ENCODE assay signal across 15 cellular contexts in the genomic region with DNA sequence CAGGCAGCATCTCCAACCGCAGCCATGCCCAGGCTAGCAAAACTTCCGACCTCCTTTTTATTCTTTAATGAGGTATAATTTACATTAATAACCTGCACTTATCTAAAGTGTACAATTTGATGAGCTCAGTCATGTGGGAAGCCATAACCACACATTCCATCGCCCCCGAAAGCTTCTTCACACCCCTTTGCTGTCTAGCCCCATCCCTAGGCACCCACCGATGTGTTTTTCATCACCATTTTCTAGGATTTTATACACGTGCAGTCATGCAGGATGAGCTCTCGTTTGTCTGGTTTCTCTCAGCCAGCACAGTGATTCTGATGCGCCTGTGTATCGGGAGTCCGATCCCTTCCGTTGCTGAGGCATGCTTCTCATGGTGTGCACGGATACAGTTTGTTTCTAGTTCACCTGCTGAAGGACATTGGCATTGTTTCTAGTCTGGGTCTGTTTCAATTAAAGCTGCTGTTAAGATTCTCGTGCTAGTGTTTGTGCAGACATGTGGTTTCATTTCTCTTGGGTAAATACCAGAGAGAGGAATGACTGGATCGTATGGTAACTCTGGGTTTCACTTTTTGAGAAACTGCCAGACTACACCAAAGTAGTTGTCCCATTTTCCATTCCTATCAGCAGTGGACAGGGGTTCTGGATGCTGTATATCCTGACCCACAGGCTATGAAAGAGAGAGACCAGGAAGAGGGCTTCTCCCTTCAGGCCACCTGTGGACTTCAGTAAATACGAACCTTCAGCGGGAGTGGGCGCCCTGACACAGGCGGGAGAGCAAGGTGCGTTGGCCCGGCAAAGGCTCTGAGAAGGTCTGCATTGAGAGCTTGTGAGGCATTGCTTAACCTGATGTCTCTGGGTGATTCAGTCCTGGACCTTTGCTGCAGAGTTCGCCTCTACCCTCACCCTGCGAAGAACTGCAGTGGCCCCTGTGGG. TPM values are rescaled to one million over a fixed set of nuclear protein-coding genes. Genes with fewer than 3 reads are reported as not detected.
DNase-seq lines count a peak whose midpoint lies in the region; ATAC-seq and TF ChIP-seq lines count a peak whose summit lies in the region.
"Had no signal": no experiment of that assay in that cellular context is flagged by ENCODE, and none has a peak within 500 bp of the region (broad histone marks: within the 10 kb centered on the region; RNA-seq: fewer than 3 reads in every experiment).

No MANE protein-coding gene starts in this region.

- no peak for TF ChIP-seq CTCF in fibroblast of mammary gland (conservative IDR thresholded peaks at IDR 0.05; ENCODE audit: control insufficient read depth, insufficient read depth, low read depth, low read length)

- no peaks in the 10 kb centered on the region for H3K27me3 Mint-ChIP-seq in activated T-cell treated with anti-CD3 and anti-CD28 coated beads, Interleukin-2, amount 50 U/mL, for 72 hours (ENCODE audit: low read depth)
- no peaks in the 10 kb centered on the region for H3K27me3 Mint-ChIP-seq in activated CD4-positive, alpha-beta memory T cell treated with anti-CD3 and anti-CD28 coated beads for 36 hours
- H3K27me3 Mint-ChIP-seq in stimulated activated naive CD8-positive, alpha-beta T cell treated with anti-CD3 and anti-CD28 coated beads, Interleukin-15, amount 100 ng/mL, for 72 hours = no peaks in the 10 kb centered on the region

- peaks cover 61% of the 10 kb centered on the region for H3K4me1 Mint-ChIP-seq in activated T-cell treated with anti-CD3 and anti-CD28 coated beads, Interleukin-2, amount 50 U/mL, for 72 hours (ENCODE audit: low read depth)
- peaks cover 51% of the 10 kb centered on the region for H3K4me1 Mint-ChIP-seq in activated CD4-positive, alpha-beta memory T cell treated with anti-CD3 and anti-CD28 coated beads for 36 hours (ENCODE audit: low read depth)
- H3K4me1 Mint-ChIP-seq in stimulated activated naive CD8-positive, alpha-beta T cell treated with anti-CD3 and anti-CD28 coated beads, Interleukin-15, amount 100 ng/mL, for 72 hours = peaks cover 94% of the 10 kb centered on the region

- H3K4me3 Mint-ChIP-seq in activated T-cell treated with anti-CD3 and anti-CD28 coated beads, Interleukin-2, amount 50 U/mL, for 72 hours = peak overlapping the region; percentile 3 to 53
- no peak overlapping the region for H3K4me3 Mint-ChIP-seq in activated CD4-positive, alpha-beta memory T cell treated with anti-CD3 and anti-CD28 coated beads for 36 hours
- H3K4me3 Mint-ChIP-seq in stimulated activated naive CD8-positive, alpha-beta T cell treated with anti-CD3 and anti-CD28 coated beads, Interleukin-15, amount 100 ng/mL, for 72 hours = peak overlapping the region; percentile 59 to 69

- no peak overlapping the region for H3K4me3 ChIP-seq in fibroblast of mammary gland (ENCODE audit: control insufficient read depth, low read depth, low read length)
- H3K4me3 ChIP-seq: HAP-1 had no signal

- no peaks in the 10 kb centered on the region for H3K9me3 Mint-ChIP-seq in activated T-cell treated with anti-CD3 and anti-CD28 coated beads, Interleukin-2, amount 50 U/mL, for 72 hours
- H3K9me3 Mint-ChIP-seq in activated CD4-positive, alpha-beta memory T cell treated with anti-CD3 and anti-CD28 coated beads for 36 hours = no peaks in the 10 kb centered on the region
- no peaks in the 10 kb centered on the region for H3K9me3 Mint-ChIP-seq in stimulated activated naive CD8-positive, alpha-beta T cell treated with anti-CD3 and anti-CD28 coated beads, Interleukin-15, amount 100 ng/mL, for 72 hours

- DNase-seq in activated T-cell treated with anti-CD3 and anti-CD28 coated beads, Interleukin-2, amount 50 U/mL, for 72 hours = no peak
- DNase-seq in activated T-cell treated with anti-CD3 and anti-CD28 coated beads, Interleukin-2, amount 50 U/mL, for 1 hour = no peak
- peak; percentile 10 for DNase-seq in activated CD4-positive, alpha-beta memory T cell treated with anti-CD3 and anti-CD28 coated beads for 36 hours
- DNase-seq in fibroblast of mammary gland (ENCODE audit: low read depth) (peak; percentile 18), NCI-H1436 (lab: John Stamatoyannopoulos, UW) (no peak), NCI-H187 treated with DMSO at 0.1 percent for 48 hours (lab: John Stamatoyannopoulos, UW) (no peak), NCI-H82 (lab: John Stamatoyannopoulos, UW) (no peak)
- DNase-seq in stimulated activated naive CD8-positive, alpha-beta T cell treated with anti-CD3 and anti-CD28 coated beads, Interleukin-15, amount 100 ng/mL, for 72 hours = no peak
- DNase-seq: activated CD8-positive, alpha-beta memory T cell treated with anti-CD3 and anti-CD28 coated beads, Interleukin-2, amount 50 U/mL, for 4 hours; EL; midbrain; SHP77 treated with DMSO at 0.1 percent for 48 hours had no signal

- ATAC-seq in activated T-cell treated with anti-CD3 and anti-CD28 coated beads, Interleukin-2, amount 50 U/mL, for 72 hours (replicated peaks in 1 of 2) = peak in 1 of 2 donors; percentile 38
- ATAC-seq in stimulated activated naive CD8-positive, alpha-beta T cell treated with anti-CD3 and anti-CD28 coated beads, Interleukin-15, amount 100 ng/mL, for 72 hours = peak; percentile 41

- POLR2A ChIA-PET in activated CD4-positive, alpha-beta memory T cell treated with anti-CD3 and anti-CD28 coated beads for 36 hours (lab: Charles Lee) = interaction anchor here (0.8 kb wide), 1 partner anchor 17 kb away, joined by 3 read pairs; the partner anchor contains the start of gene FAM32A

- intact Hi-C loops in activated CD4-positive, alpha-beta memory T cell treated with anti-CD3 and anti-CD28 coated beads for 36 hours (cut with micrococcal nuclease) = no loop called here

- CTCF ChIA-PET in activated CD4-positive, alpha-beta memory T cell treated with anti-CD3 and anti-CD28 coated beads for 36 hours (lab: Charles Lee) = interaction anchor here (0.9 to 1.2 kb wide), 2 partner anchors 9 to 181 kb away, joined by 3 read pairs; no protein-coding TSS in a partner anchor

- H3K36me3 Mint-ChIP-seq in activated T-cell treated with anti-CD3 and anti-CD28 coated beads, Interleukin-2, amount 50 U/mL, for 72 hours (ENCODE audit: insufficient read depth in 2 of 2) = peaks cover 2 to 12% of the 10 kb centered on the region in 2 donors
- H3K36me3 Mint-ChIP-seq in activated CD4-positive, alpha-beta memory T cell treated with anti-CD3 and anti-CD28 coated beads for 36 hours = peaks cover 33% of the 10 kb centered on the region

- peak overlapping the region; percentile 2 for H3K27ac Mint-ChIP-seq in activated T-cell treated with anti-CD3 and anti-CD28 coated beads, Interleukin-2, amount 50 U/mL, for 72 hours
- peak overlapping the region; percentile 43 for H3K27ac Mint-ChIP-seq in activated CD4-positive, alpha-beta memory T cell treated with anti-CD3 and anti-CD28 coated beads for 36 hours
- H3K27ac Mint-ChIP-seq in stimulated activated naive CD8-positive, alpha-beta T cell treated with anti-CD3 and anti-CD28 coated beads, Interleukin-15, amount 100 ng/mL, for 72 hours = peak overlapping the region in 1 of 2 donors; percentile 35

RNA-seq across cellular contexts. Expression of gene AP1M1, which starts 4.9 kb away (rescaled TPM):
- 100 to 1,000 TPM; 112 TPM for total RNA-seq in activated T-cell treated with anti-CD3 and anti-CD28 coated beads, Interleukin-2, amount 50 U/mL, for 72 hours
- total RNA-seq in activated CD4-positive, alpha-beta memory T cell treated with anti-CD3 and anti-CD28 coated beads for 36 hours = 100 to 1,000 TPM; 100 to 113 TPM

RNA-seq across cellular contexts. Expression of gene FAM32A, which starts 17.4 kb away (rescaled TPM):
- 10 to 100 TPM; 47.0 to 49.5 TPM for total RNA-seq in activated T-cell treated with anti-CD3 and anti-CD28 coated beads, Interleukin-2, amount 50 U/mL, for 72 hours
- total RNA-seq in activated CD4-positive, alpha-beta memory T cell treated with anti-CD3 and anti-CD28 coated beads for 36 hours = 10 to 100 TPM; 43.8 to 44.3 TPM

RNA-seq across cellular contexts. Expression of gene CIB3, which starts 29.3 kb away (rescaled TPM):
- total RNA-seq in activated T-cell treated with anti-CD3 and anti-CD28 coated beads, Interleukin-2, amount 50 U/mL, for 72 hours = not detected
- total RNA-seq in activated CD4-positive, alpha-beta memory T cell treated with anti-CD3 and anti-CD28 coated beads for 36 hours = not detected
- total RNA-seq: frontal cortex, ureter had no signal

RNA-seq across cellular contexts. Expression of gene HSH2D, which starts 59.1 kb away (rescaled TPM):
- 10 to 100 TPM; 29.9 to 37.2 TPM for total RNA-seq in activated T-cell treated with anti-CD3 and anti-CD28 coated beads, Interleukin-2, amount 50 U/mL, for 72 hours
- 10 to 100 TPM; 23.6 to 26.1 TPM for total RNA-seq in activated CD4-positive, alpha-beta memory T cell treated with anti-CD3 and anti-CD28 coated beads for 36 hours

Comparison
In these comparisons a context has a peak if more than half of its experiments do, and no peak if none do; other contexts are left out.
1. DNase-seq: peak in activated CD4-positive, alpha-beta memory T cell treated with anti-CD3 and anti-CD28 coated beads for 36 hours (single experiment) and fibroblast of mammary gland (single experiment); none in activated T-cell treated with anti-CD3 and anti-CD28 coated beads, Interleukin-2, amount 50 U/mL, for 72 hours (0 of 2), activated T-cell treated with anti-CD3 and anti-CD28 coated beads, Interleukin-2, amount 50 U/mL, for 1 hour (single experiment), stimulated activated naive CD8-positive, alpha-beta T cell treated with anti-CD3 and anti-CD28 coated beads, Interleukin-15, amount 100 ng/mL, for 72 hours (0 of 2), NCI-H1436 (single experiment), NCI-H187 treated with DMSO at 0.1 percent for 48 hours (single experiment) and NCI-H82 (single experiment).